ENCODE assay signal across 8 cellular contexts in the genomic region with DNA sequence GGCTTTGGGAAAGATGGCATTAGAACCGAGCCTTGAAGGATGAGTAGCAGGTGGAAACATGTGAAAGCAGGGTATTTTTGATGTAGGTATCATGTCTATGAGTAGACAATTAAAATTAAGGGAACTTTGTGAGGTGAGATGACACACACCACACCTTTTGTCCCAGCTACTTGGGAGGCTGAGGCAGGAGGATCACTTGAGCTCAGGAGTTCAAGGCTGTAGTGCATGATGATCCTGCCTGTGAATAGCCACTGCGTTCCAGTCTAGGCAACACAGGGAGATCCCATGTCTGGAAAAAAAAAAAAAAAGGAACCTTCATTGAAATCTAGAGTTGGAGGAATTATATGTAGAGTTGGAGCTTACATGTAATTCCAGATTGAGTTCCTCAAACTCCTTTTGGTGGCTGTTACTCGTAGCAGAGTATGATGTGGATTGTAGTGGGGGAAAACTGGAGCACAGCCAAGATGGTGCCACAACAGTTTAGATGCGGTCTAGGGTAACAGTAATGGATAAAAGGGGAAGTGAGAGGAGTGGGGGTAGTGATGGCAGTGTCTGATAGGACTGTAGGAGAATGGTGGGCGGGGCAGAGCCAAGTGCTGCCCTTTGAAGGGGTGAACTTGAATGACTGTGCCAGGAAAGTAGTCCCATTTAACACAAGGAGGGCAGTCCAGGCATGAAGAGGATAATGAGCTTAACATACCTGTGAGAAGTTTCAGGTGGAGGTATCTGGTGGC. TPM values are rescaled to one million over a fixed set of nuclear protein-coding genes. Genes with fewer than 3 reads are reported as not detected.
DNase-seq lines count a peak whose midpoint lies in the region; ATAC-seq and TF ChIP-seq lines count a peak whose summit lies in the region.

No MANE protein-coding gene starts in this region.

- DNase-seq in Jurkat, Clone E6-1 (ENCODE audit: low read depth, low spot score): peak; percentile 68
- DNase-seq in left ventricle myocardium inferior (no peak), hepatocyte (ENCODE audit: low spot score) (no peak), chondrocyte (ENCODE audit: low spot score) (no peak)
- no peak for DNase-seq in activated CD8-positive, alpha-beta memory T cell treated with anti-CD3 and anti-CD28 coated beads, Interleukin-2, amount 10 ng/mL, durations not matched to agents 7 days and 5 days

- peaks cover 12% of the 10 kb centered on the region for H3K4me1 Mint-ChIP-seq in activated CD8-positive, alpha-beta memory T cell treated with anti-CD3 and anti-CD28 coated beads, Interleukin-2, amount 10 ng/mL, durations not matched to agents 7 days and 5 days
- H3K4me1 Mint-ChIP-seq in chondrocyte (ENCODE audit: low read depth): peaks cover 25% of the 10 kb centered on the region

- H3K36me3 ChIP-seq in left ventricle myocardium inferior (no peaks in the 10 kb centered on the region), hepatocyte (replicated peaks; ENCODE audit: insufficient read depth, low read depth) (no peaks in the 10 kb centered on the region)

- no peak overlapping the region for H3K27ac Mint-ChIP-seq in activated CD8-positive, alpha-beta memory T cell treated with anti-CD3 and anti-CD28 coated beads, Interleukin-2, amount 10 ng/mL, durations not matched to agents 7 days and 5 days
- H3K27ac Mint-ChIP-seq in chondrocyte (ENCODE audit: unreplicated experiment): no peak overlapping the region

- peaks cover 25% of the 10 kb centered on the region for H3K36me3 Mint-ChIP-seq in activated CD8-positive, alpha-beta memory T cell treated with anti-CD3 and anti-CD28 coated beads, Interleukin-2, amount 10 ng/mL, durations not matched to agents 7 days and 5 days
- H3K36me3 Mint-ChIP-seq in chondrocyte (ENCODE audit: low read depth): peaks cover 5% of the 10 kb centered on the region

- TF ChIP-seq CTCF in left ventricle myocardium inferior (IDR thresholded peaks at IDR 0.05; ENCODE audit: borderline replicate concordance): no peak
- no peak for TF ChIP-seq CTCF in hepatocyte (IDR thresholded peaks at IDR 0.05; ENCODE audit: poor library complexity)
- no peak for TF ChIP-seq CTCF in chondrocyte (IDR thresholded peaks at IDR 0.05)

- peaks cover 77% of the 10 kb centered on the region for H3K4me1 ChIP-seq in left ventricle myocardium inferior
- H3K4me1 ChIP-seq in hepatocyte (ENCODE audit: insufficient read depth): peaks cover 14% of the 10 kb centered on the region

- H3K4me3 Mint-ChIP-seq in activated CD8-positive, alpha-beta memory T cell treated with anti-CD3 and anti-CD28 coated beads, Interleukin-2, amount 10 ng/mL, durations not matched to agents 7 days and 5 days: no peak overlapping the region
- H3K4me3 Mint-ChIP-seq in chondrocyte (ENCODE audit: unreplicated experiment): no peak overlapping the region

- H4K20me1 ChIP-seq in hepatocyte (ENCODE audit: insufficient read depth, poor library complexity, severe bottlenecking): no peaks in the 10 kb centered on the region

- H3K9me3 ChIP-seq in left ventricle myocardium inferior (replicated peaks) (no peaks in the 10 kb centered on the region), hepatocyte (ENCODE audit: low read depth) (no peaks in the 10 kb centered on the region)

- CTCF ChIA-PET in activated CD8-positive, alpha-beta memory T cell treated with anti-CD3 and anti-CD28 coated beads, Interleukin-2, amount 10 ng/mL, durations not matched to agents 7 days and 5 days (lab: Charles Lee): interaction anchor here (0.7 kb wide), 1 partner anchor 1931 kb away, joined by 3 read pairs; no protein-coding TSS in a partner anchor

- peak; percentile 92 for ATAC-seq in GM18498 (IDR thresholded peaks at IDR 0.05; ENCODE audit: unreplicated experiment)
- ATAC-seq in GM21723 (IDR thresholded peaks at IDR 0.05; ENCODE audit: unreplicated experiment): peak; percentile 85
- no peak for ATAC-seq in HG02840 (IDR thresholded peaks at IDR 0.05; ENCODE audit: low FRiP score, unreplicated experiment)
- no peak for ATAC-seq in activated CD8-positive, alpha-beta memory T cell treated with anti-CD3 and anti-CD28 coated beads, Interleukin-2, amount 10 ng/mL, durations not matched to agents 7 days and 5 days

- H3K9me2 ChIP-seq in hepatocyte (replicated peaks; ENCODE audit: insufficient read depth): no peaks in the 10 kb centered on the region

- H2AFZ ChIP-seq in hepatocyte: no peak overlapping the region

- H3K27me3 ChIP-seq in left ventricle myocardium inferior (ENCODE audit: low read depth) (no peaks in the 10 kb centered on the region), hepatocyte (no peaks in the 10 kb centered on the region)

- H3K27ac ChIP-seq in left ventricle myocardium inferior (replicated peaks): peak overlapping the region; percentile 18
- H3K27ac ChIP-seq in hepatocyte: no peak overlapping the region

- H3K9me3 Mint-ChIP-seq in activated CD8-positive, alpha-beta memory T cell treated with anti-CD3 and anti-CD28 coated beads, Interleukin-2, amount 10 ng/mL, durations not matched to agents 7 days and 5 days (ENCODE audit: low read depth): no peaks in the 10 kb centered on the region
- H3K9me3 Mint-ChIP-seq in chondrocyte (ENCODE audit: low read depth): no peaks in the 10 kb centered on the region

- no peaks in the 10 kb centered on the region for H3K27me3 Mint-ChIP-seq in activated CD8-positive, alpha-beta memory T cell treated with anti-CD3 and anti-CD28 coated beads, Interleukin-2, amount 10 ng/mL, durations not matched to agents 7 days and 5 days
- no peaks in the 10 kb centered on the region for H3K27me3 Mint-ChIP-seq in chondrocyte (ENCODE audit: low read depth)

- H3K4me3 ChIP-seq in Jurkat, Clone E6-1 (ENCODE audit: low read length): no peak overlapping the region
- H3K4me3 ChIP-seq in left ventricle myocardium inferior (no peak overlapping the region), hepatocyte (no peak overlapping the region)

- peaks cover 88% of the 10 kb centered on the region for H3K79me2 ChIP-seq in hepatocyte

- H3K4me2 ChIP-seq in hepatocyte: no peak overlapping the region

- intact Hi-C loops in left ventricle myocardium inferior (cut with micrococcal nuclease): no loop called here

- WGBS in hepatocyte (ENCODE audit: low lambda C conversion rate, missing lambda C conversion rate): 81% methylated on average over 5 of the region's 5 CpGs

RNA-seq across cellular contexts. Expression of a gene that starts 17.4 kb away (rescaled TPM):
- 10.4 TPM for polyA plus RNA-seq in Jurkat, Clone E6-1 (2012; ENCODE audit: insufficient read depth, insufficient read length)
- total RNA-seq in left ventricle myocardium inferior: 168 TPM
- total RNA-seq in activated CD8-positive, alpha-beta memory T cell treated with anti-CD3 and anti-CD28 coated beads, Interleukin-2, amount 10 ng/mL, durations not matched to agents 7 days and 5 days: 10 to 100 TPM; 51.5 to 60.5 TPM
- 76.1 and 82.7 TPM in 2 replicates for total RNA-seq in hepatocyte
- 50.5 and 61.5 TPM in 2 replicates for polyA plus RNA-seq in hepatocyte
- 43.0 to 94.5 TPM (median 87.9 TPM) in 3 replicates for total RNA-seq in chondrocyte

Comparison
In these comparisons a context has a peak if more than half of its experiments do, and no peak if none do; other contexts are left out.
1. ATAC-seq: peak in GM18498 (single experiment) and GM21723 (single experiment); none in HG02840 (single experiment) and activated CD8-positive, alpha-beta memory T cell treated with anti-CD3 and anti-CD28 coated beads, Interleukin-2, amount 10 ng/mL, durations not matched to agents 7 days and 5 days (single experiment).